ENCODE assay signal across 10 cellular contexts in the genomic region with DNA sequence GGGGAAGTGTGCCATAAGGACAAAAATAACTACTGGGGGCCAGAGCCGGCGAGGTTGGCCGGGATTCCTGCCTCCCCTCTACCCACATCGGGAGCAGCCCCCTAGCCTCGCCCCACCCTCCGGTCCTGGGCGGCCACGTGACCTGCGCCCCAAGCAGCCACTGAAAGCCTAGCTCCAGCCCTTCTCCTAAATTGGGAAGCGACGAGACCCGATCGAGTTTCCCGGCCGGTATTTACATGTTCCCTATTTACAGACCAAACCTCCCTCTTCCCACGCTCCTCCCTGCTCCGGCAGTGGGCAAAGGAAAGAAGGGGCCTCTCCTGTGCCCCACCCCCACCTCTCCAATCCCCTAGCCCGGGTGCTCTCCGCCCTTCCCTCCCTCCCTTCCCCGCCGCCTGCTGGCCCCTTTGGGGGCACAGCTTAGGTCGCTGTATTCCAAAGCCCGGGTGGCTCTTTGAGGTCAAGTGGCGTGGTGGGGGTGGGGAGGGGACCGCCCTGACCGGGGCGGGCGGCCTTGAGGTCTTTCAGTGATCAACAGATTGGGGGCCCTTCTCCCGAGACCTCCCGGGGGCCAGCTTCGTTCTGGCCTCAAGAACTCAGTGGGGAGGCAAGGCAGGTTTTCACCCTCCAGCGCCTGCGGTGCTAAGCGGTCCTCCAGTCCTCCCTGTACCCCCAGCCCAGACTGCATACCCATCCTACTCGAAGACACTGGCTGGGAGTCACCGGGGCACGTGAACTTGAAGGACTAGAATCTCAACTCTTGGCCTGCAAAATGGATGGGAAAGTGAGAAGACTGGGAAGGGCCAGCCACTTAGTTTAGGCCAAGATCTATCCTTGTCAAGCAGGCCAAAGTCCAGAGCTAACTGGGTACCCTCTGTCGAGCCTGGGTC. TPM values are rescaled to one million over a fixed set of nuclear protein-coding genes. Genes with fewer than 3 reads are reported as not detected.
A peak's percentile ranks its signal among the peaks of the same experiment; 100 is the strongest.
DNase-seq lines count a peak whose midpoint lies in the region; ATAC-seq and TF ChIP-seq lines count a peak whose summit lies in the region.
"Had no signal": no experiment of that assay in that cellular context is flagged by ENCODE, and none has a peak within 500 bp of the region (broad histone marks: within the 10 kb centered on the region; RNA-seq: fewer than 3 reads in every experiment).

No MANE protein-coding gene starts in this region.

- DNase-seq in H7 (peak; percentile 93), body of pancreas (peak in 1 of 4 donors; percentile 39), retinal pigment epithelial cell (ENCODE audit: low read depth) (no peak), natural killer cell (no peak), NCI-H748 treated with DMSO at 0.1 percent for 48 hours (lab: John Stamatoyannopoulos, UW) (no peak)
- no peak for DNase-seq in natural killer cell treated with Interleukin-12 subunit alpha and Interleukin-12 subunit beta and Interleukin-15 and Interleukin-18, amount 100 ng/mL, for 72 hours (ENCODE audit: low spot score)
- DNase-seq: activated effector memory CD4-positive, alpha-beta T cell treated with Interleukin-2 at 50 U/mL for 16 hours had no signal

- no peaks in the 10 kb centered on the region for H3K36me3 Mint-ChIP-seq in natural killer cell
- no peaks in the 10 kb centered on the region for H3K36me3 Mint-ChIP-seq in natural killer cell treated with Interleukin-12 subunit alpha and Interleukin-12 subunit beta and Interleukin-15 and Interleukin-18, amount 100 ng/mL, for 72 hours

- H3K4me3 ChIP-seq in H7 (ENCODE audit: insufficient read depth, low read depth, low read length) (peak overlapping the region; percentile 45), body of pancreas (peak overlapping the region in 1 of 2 donors; percentile 5), iPS-18c (ENCODE audit: insufficient read depth, low read depth, low read length) (peak overlapping the region; percentile 50), retinal pigment epithelial cell (ENCODE audit: low read length) (peak overlapping the region; percentile 44)

- no peaks in the 10 kb centered on the region for H3K9me3 Mint-ChIP-seq in natural killer cell
- no peaks in the 10 kb centered on the region for H3K9me3 Mint-ChIP-seq in natural killer cell treated with Interleukin-12 subunit alpha and Interleukin-12 subunit beta and Interleukin-15 and Interleukin-18, amount 100 ng/mL, for 72 hours

- intact Hi-C loops in body of pancreas (cut with DNase I) (no loop called here), natural killer cell (cut with micrococcal nuclease) (no loop called here)

- ATAC-seq in body of pancreas: peak; percentile 43
- ATAC-seq in natural killer cell: no peak
- no peak for ATAC-seq in activated CD4-positive, CD25-positive, alpha-beta regulatory T cell treated with anti-CD3 and anti-CD28 coated beads, Interleukin-2, amount 50 U/mL, for 24 hours
- ATAC-seq in natural killer cell treated with Interleukin-12 subunit alpha and Interleukin-12 subunit beta and Interleukin-15 and Interleukin-18, amount 100 ng/mL, for 72 hours: no peak

- peaks cover 49 to 54% of the 10 kb centered on the region in 2 donors for H3K27me3 Mint-ChIP-seq in natural killer cell (ENCODE audit: low read depth in 2 of 2)
- H3K27me3 Mint-ChIP-seq in natural killer cell treated with Interleukin-12 subunit alpha and Interleukin-12 subunit beta and Interleukin-15 and Interleukin-18, amount 100 ng/mL, for 72 hours: peaks cover 36 to 39% of the 10 kb centered on the region in 2 donors

- peaks cover 17% of the 10 kb centered on the region for H3K4me1 ChIP-seq in body of pancreas

- 27 to 34% methylated on average over 24 to 33 of the region's 38 CpGs for WGBS in body of pancreas, 2 donors

- H3K27me3 ChIP-seq in H7 (ENCODE audit: control insufficient read depth, insufficient read depth, low read length): peaks cover 5% of the 10 kb centered on the region
- H3K27me3 ChIP-seq in body of pancreas: peaks cover 0 to 6% of the 10 kb centered on the region in 2 donors

- TF ChIP-seq CTCF in body of pancreas (IDR thresholded peaks at IDR 0.05): no peak
- TF ChIP-seq CTCF in retinal pigment epithelial cell (conservative IDR thresholded peaks at IDR 0.05; ENCODE audit: low read depth, low read length): peak; percentile 28
- TF ChIP-seq CTCF in natural killer cell (IDR thresholded peaks at IDR 0.05): no peak

- H3K4me3 Mint-ChIP-seq in natural killer cell: no peak overlapping the region
- no peak overlapping the region for H3K4me3 Mint-ChIP-seq in natural killer cell treated with Interleukin-12 subunit alpha and Interleukin-12 subunit beta and Interleukin-15 and Interleukin-18, amount 100 ng/mL, for 72 hours

- no peak overlapping the region for H3K27ac ChIP-seq in body of pancreas
- H3K27ac ChIP-seq: neutrophil had no signal

- H3K27ac Mint-ChIP-seq in natural killer cell: no peak overlapping the region
- no peak overlapping the region for H3K27ac Mint-ChIP-seq in natural killer cell treated with Interleukin-12 subunit alpha and Interleukin-12 subunit beta and Interleukin-15 and Interleukin-18, amount 100 ng/mL, for 72 hours

- peaks cover 0 to 21% of the 10 kb centered on the region in 2 donors for H3K4me1 Mint-ChIP-seq in natural killer cell
- H3K4me1 Mint-ChIP-seq in natural killer cell treated with Interleukin-12 subunit alpha and Interleukin-12 subunit beta and Interleukin-15 and Interleukin-18, amount 100 ng/mL, for 72 hours (ENCODE audit: low read depth in 2 of 2): peaks cover 3 to 5% of the 10 kb centered on the region in 2 donors

- no peak for TF ChIP-seq POLR2A in body of pancreas (IDR thresholded peaks at IDR 0.05)

- H3K9me3 ChIP-seq in body of pancreas: no peaks in the 10 kb centered on the region
- H3K9me3 ChIP-seq in iPS-18c (ENCODE audit: control insufficient read depth, insufficient read depth, low read length): peaks cover 2% of the 10 kb centered on the region
- H3K9me3 ChIP-seq: neutrophil had no signal

- H3K36me3 ChIP-seq in H7 (replicated peaks; ENCODE audit: control insufficient read depth, insufficient read depth, low read length) (no peaks in the 10 kb centered on the region), body of pancreas (replicated peaks in 1 of 2; ENCODE audit: insufficient read depth in 1 of 2, low read depth in 2 of 2) (no peaks in the 10 kb centered on the region)
- H3K36me3 ChIP-seq: neutrophil had no signal

RNA-seq across cellular contexts. Expression of a gene that starts 6.3 kb away (rescaled TPM):
- 59.3 and 74.2 TPM in 2 replicates for total RNA-seq in H7 (2014; rRNA removed; shearing (Covaris generic))
- 100 to 1,000 TPM in 1 of 2 donors, 10 to 100 TPM in 1; 82.1 to 125 TPM for total RNA-seq in body of pancreas
- total RNA-seq in natural killer cell: 100 to 1,000 TPM in 2 of 3 donors, 10 to 100 TPM in 1; 93.8 to 135 (median 123) TPM
- 10 to 100 TPM; 52.7 to 53.9 TPM for total RNA-seq in natural killer cell treated with Interleukin-12 subunit alpha and Interleukin-12 subunit beta and Interleukin-15 and Interleukin-18, amount 100 ng/mL, for 72 hours

RNA-seq across cellular contexts. Expression of a gene that starts 34.3 kb away (rescaled TPM):
- 0.38 TPM in 1 of 2 replicates, not detected in the other for total RNA-seq in H7 (2014; rRNA removed; shearing (Covaris generic))
- total RNA-seq in body of pancreas (10 to 100 TPM in 1 of 2 donors, 1 to 10 TPM in 1; 2.0 to 14.8 TPM), natural killer cell (1 to 10 TPM in 2 of 3 donors, under 1 TPM in 1; 0.45 to 2.2 (median 1.3) TPM)
- total RNA-seq in natural killer cell treated with Interleukin-12 subunit alpha and Interleukin-12 subunit beta and Interleukin-15 and Interleukin-18, amount 100 ng/mL, for 72 hours: 1 to 10 TPM; 1.7 TPM
